In genomic region chr3:187267306-187267705, GRCh38 we compare ENCODE assay signal across 26 cellular contexts. TPM values are rescaled to one million over a fixed set of nuclear protein-coding genes. Genes with fewer than 3 reads are reported as not detected.
DNase-seq lines count a peak whose midpoint lies in the region; ATAC-seq and TF ChIP-seq lines count a peak whose summit lies in the region.
"Had no signal": no experiment of that assay in that cellular context is flagged by ENCODE, and none has a peak within 500 bp of the region (broad histone marks: within the 10 kb centered on the region; RNA-seq: fewer than 3 reads in every experiment).

No MANE protein-coding gene starts in this region.

- TF ChIP-seq CTCF in liver (IDR thresholded peaks at IDR 0.05; ENCODE audit: low read depth, low read length, missing input control) = no peak
- TF ChIP-seq CTCF in right lobe of liver (IDR thresholded peaks at IDR 0.05) = no peak
- no peak for TF ChIP-seq CTCF in ascending aorta (IDR thresholded peaks at IDR 0.05)

- no peak for TF ChIP-seq POLR2A in right lobe of liver (IDR thresholded peaks at IDR 0.05)

- ATAC-seq in right lobe of liver = no peak
- no peak for ATAC-seq in HG02763 (IDR thresholded peaks at IDR 0.05; ENCODE audit: unreplicated experiment)
- ATAC-seq: GM12878, K562 had no signal

- intact Hi-C loops in right lobe of liver (cut with DNase I) (no loop called here), ascending aorta (cut with DNase I) (no loop called here)

- DNase-seq in right lobe of liver (no peak), fibroblast of gingiva (ENCODE audit: low read depth) (peak; percentile 49), DMS 273 (lab: John Stamatoyannopoulos, UW; ENCODE audit: unreplicated experiment) (no peak), ascending aorta (ENCODE audit: low spot score in 2 of 2) (no peak)
- DNase-seq: CD4-positive, alpha-beta T cell; COR-L47; DMS 273 treated with DMSO at 0.1 percent for 48 hours; DND-41; H7; MG63; NCI-H1092; NCI-H1436; NCI-H187 treated with DMSO at 0.1 percent for 48 hours; NCI-H226; NCI-H524; NCI-H774; NK-92 treated with Interleukin-12 subunit alpha and Interleukin-12 subunit beta, amount 100 ng/mL, for 24 hours; SHP77 treated with DMSO at 0.1 percent for 48 hours had no signal

- H3K27ac ChIP-seq in liver (ENCODE audit: low read depth in 1 of 2, low read length in 2 of 2) = peak overlapping the region; percentile 51 to 84
- peak overlapping the region in 1 of 3 donors; percentile 50 for H3K27ac ChIP-seq in right lobe of liver
- peak overlapping the region; percentile 93 for H3K27ac ChIP-seq in mesodermal cell (ENCODE audit: low read depth, low read length, severe bottlenecking)
- no peak overlapping the region for H3K27ac ChIP-seq in ascending aorta
- H3K27ac ChIP-seq: RWPE1 had no signal

- H3K27me3 ChIP-seq in liver (ENCODE audit: control insufficient read depth in 4 of 4, insufficient read depth in 4 of 4, low read length in 3 of 4) = no peaks in the 10 kb centered on the region
- H3K27me3 ChIP-seq in right lobe of liver = no peaks in the 10 kb centered on the region
- H3K27me3 ChIP-seq in ascending aorta = no peaks in the 10 kb centered on the region
- H3K27me3 ChIP-seq: MG63 had no signal

- H3K4me3 ChIP-seq in liver (ENCODE audit: low read depth in 1 of 3, low read length in 3 of 3) (no peak overlapping the region), right lobe of liver (no peak overlapping the region), mesodermal cell (ENCODE audit: extremely low read depth, insufficient read depth, low read length, poor library complexity, severe bottlenecking) (no peak overlapping the region), ascending aorta (no peak overlapping the region)
- H3K4me3 ChIP-seq: GM12878, K562, MG63 had no signal

- H3K4me1 ChIP-seq in liver (ENCODE audit: control insufficient read depth in 4 of 4, insufficient read depth in 4 of 4, low read length in 3 of 4) (peaks cover 9 to 38% (median 19%) of the 10 kb centered on the region in 4 donors), right lobe of liver (peaks cover 0 to 52% (median 13%) of the 10 kb centered on the region in 4 donors), mesodermal cell (ENCODE audit: control insufficient read depth, insufficient read depth, low read length, poor library complexity, severe bottlenecking) (peaks cover 52% of the 10 kb centered on the region), ascending aorta (peaks cover 0 to 7% of the 10 kb centered on the region in 2 donors)

- H3K36me3 ChIP-seq in liver (ENCODE audit: control insufficient read depth in 4 of 4, insufficient read depth in 3 of 4, low read depth in 1 of 4, low read length in 3 of 4) = peaks cover 3 to 37% (median 29%) of the 10 kb centered on the region in 4 donors
- peaks cover 0 to 26% (median 0%) of the 10 kb centered on the region in 4 donors for H3K36me3 ChIP-seq in right lobe of liver
- H3K36me3 ChIP-seq in mesodermal cell (ENCODE audit: control insufficient read depth, insufficient read depth, low read length) = peaks cover 63% of the 10 kb centered on the region
- no peaks in the 10 kb centered on the region for H3K36me3 ChIP-seq in ascending aorta

- no peak overlapping the region for H3K9ac ChIP-seq in liver (ENCODE audit: low read depth in 1 of 2, low read length in 2 of 2)

- WGBS in liver = 83% methylated on average over 3 of the region's 3 CpGs
- 51% methylated on average over 2 of the region's 3 CpGs for WGBS in right lobe of liver (ENCODE audit: insufficient coverage, low coverage, low lambda C conversion rate, missing lambda C conversion rate)
- WGBS in mesodermal cell (ENCODE audit: insufficient coverage in 2 of 2), 2 experiments = 100% methylated on average over 2 to 3 of the region's 3 CpGs

- no peak for TF ChIP-seq RAD21 in liver (IDR thresholded peaks at IDR 0.05)

- peaks cover 2 to 13% (median 5%) of the 10 kb centered on the region in 4 donors for H3K9me3 ChIP-seq in liver (ENCODE audit: control insufficient read depth in 4 of 4, low read length in 3 of 4)
- no peaks in the 10 kb centered on the region for H3K9me3 ChIP-seq in right lobe of liver
- peaks cover 27% of the 10 kb centered on the region for H3K9me3 ChIP-seq in mesodermal cell (ENCODE audit: control insufficient read depth, low read length)
- peaks cover 0 to 5% of the 10 kb centered on the region in 2 donors for H3K9me3 ChIP-seq in ascending aorta

TF ChIP-seq in liver, 16 proteins besides CTCF, POLR2A, EP300 and RAD21:
- TF ChIP-seq EGR1 (IDR thresholded peaks at IDR 0.05; ENCODE audit: low read depth in 2 of 2) = no peak
- TF ChIP-seq FOXA1 (IDR thresholded peaks at IDR 0.05) = no peak
- TF ChIP-seq TAF1 (conservative IDR thresholded peaks at IDR 0.05) = no peak
- TF ChIP-seq HNF4A (conservative IDR thresholded peaks at IDR 0.05) = no peak

RNA-seq across cellular contexts. Expression of gene MASP1, which starts 24.2 kb away (rescaled TPM):
- 10 to 100 TPM; 83.4 to 83.8 TPM for total RNA-seq in liver
- polyA plus RNA-seq in liver = 10 to 100 TPM; 53.2 to 64.2 TPM
- 100 to 1,000 TPM in 5 of 6 experiments, 10 to 100 TPM in 1; 84.6 to 146 (median 114) TPM for total RNA-seq in right lobe of liver
- polyA plus RNA-seq in mesodermal cell (2013, experiment 1 of 2) = 226 TPM
- 220 TPM for polyA plus RNA-seq in mesodermal cell (2013, experiment 2 of 2)
- total RNA-seq in ascending aorta = 2.6 TPM
- total RNA-seq: A673; CD4-positive, alpha-beta T cell; LHCN-M2 had no signal
- polyA plus RNA-seq: GM12878 had no signal

Comparison
In these comparisons a context has a peak if more than half of its experiments do, and no peak if none do; other contexts are left out.
1. H3K27ac ChIP-seq: peak in liver (2 of 2) and mesodermal cell (single experiment); none in ascending aorta (0 of 2).
2. RNA of gene MASP1, which starts 24.2 kb away (total RNA-seq): 84.6 to 146 TPM in right lobe of liver and 83.4 to 83.8 TPM in liver; 2.6 TPM in ascending aorta (single experiment); every median in the first group is over 10 times any median in the second.